1 cellular context compared by ENCODE assay signal in genomic region chr7:28042721-28043120, GRCh38.
TF ChIP-seq lines count a peak whose summit lies in the region.

No MANE protein-coding gene starts in this region.

TF ChIP-seq in IMR-90, 13 proteins besides CTCF, POLR2A, EP300 and RAD21:
- TF ChIP-seq CEBPB (IDR thresholded peaks at IDR 0.05; ENCODE audit: low read depth, low read length) (no peak), NFE2L2 (IDR thresholded peaks at IDR 0.05; ENCODE audit: low read depth, low read length) (no peak), ELK1 (IDR thresholded peaks at IDR 0.05; ENCODE audit: borderline replicate concordance, low read depth, low read length) (no peak), SMC3 (IDR thresholded peaks at IDR 0.05; ENCODE audit: low read depth, low read length) (no peak), MAZ (IDR thresholded peaks at IDR 0.05; ENCODE audit: borderline replicate concordance, low read depth, low read length) (no peak), MXI1 (IDR thresholded peaks at IDR 0.05; ENCODE audit: borderline replicate concordance, low read depth, low read length) (no peak), CHD1 (IDR thresholded peaks at IDR 0.05; ENCODE audit: low read depth, low read length) (no peak), FOS (IDR thresholded peaks at IDR 0.05; ENCODE audit: low read depth, low read length) (no peak), USF2 (IDR thresholded peaks at IDR 0.05; ENCODE audit: low read depth, low read length) (no peak), MAFK (IDR thresholded peaks at IDR 0.05; ENCODE audit: low read depth, low read length) (no peak), BHLHE40 (IDR thresholded peaks at IDR 0.05; ENCODE audit: low read depth, low read length) (no peak)
